ENCODE assay signal across 8 cellular contexts in genomic region chr6:17393335-17394191, GRCh38. TPM values are rescaled to one million over a fixed set of nuclear protein-coding genes. Genes with fewer than 3 reads are reported as not detected.
A peak's percentile ranks its signal among the peaks of the same experiment; 100 is the strongest.
DNase-seq lines count a peak whose midpoint lies in the region; ATAC-seq and TF ChIP-seq lines count a peak whose summit lies in the region.

A gene with protein sequence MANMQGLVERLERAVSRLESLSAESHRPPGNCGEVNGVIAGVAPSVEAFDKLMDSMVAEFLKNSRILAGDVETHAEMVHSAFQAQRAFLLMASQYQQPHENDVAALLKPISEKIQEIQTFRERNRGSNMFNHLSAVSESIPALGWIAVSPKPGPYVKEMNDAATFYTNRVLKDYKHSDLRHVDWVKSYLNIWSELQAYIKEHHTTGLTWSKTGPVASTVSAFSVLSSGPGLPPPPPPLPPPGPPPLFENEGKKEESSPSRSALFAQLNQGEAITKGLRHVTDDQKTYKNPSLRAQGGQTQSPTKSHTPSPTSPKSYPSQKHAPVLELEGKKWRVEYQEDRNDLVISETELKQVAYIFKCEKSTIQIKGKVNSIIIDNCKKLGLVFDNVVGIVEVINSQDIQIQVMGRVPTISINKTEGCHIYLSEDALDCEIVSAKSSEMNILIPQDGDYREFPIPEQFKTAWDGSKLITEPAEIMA (plus strand): TSS chr6:17393595. CDS start chr6:17421556, 27,961 bp downstream.

- H3K36me3 ChIP-seq in BLaER1 treated with 17β-estradiol and CSF1 and Interleukin-3, amounts not matched to agents 10 nM and 100 nM, result peaks cover 0 to 16% (median 9%) of the 10 kb centered on the region in 11 experiments; a peak in 7 of 22 replicates
- no peaks in the 10 kb centered on the region for H3K36me3 ChIP-seq in testis (ENCODE audit: low read depth, missing control alignments)

- peaks cover 0 to 20% (median 13%) of the 10 kb centered on the region in 10 experiments; a peak in 17 of 20 replicates for H3K4me1 ChIP-seq in BLaER1 treated with 17β-estradiol and CSF1 and Interleukin-3, amounts not matched to agents 10 nM and 100 nM
- no peaks in the 10 kb centered on the region for H3K4me1 ChIP-seq in testis

- intact Hi-C loops in testis (cut with DNase I; ENCODE audit: low total_unique reads), result no loop called here

- peak; percentile 28 for DNase-seq in HT-29 (ENCODE audit: low spot score)
- peak; percentile 18 to 40 for DNase-seq in SW 1271 (lab: John Stamatoyannopoulos, UW)
- peak; percentile 65 for DNase-seq in epithelial cell of esophagus (ENCODE audit: low read depth)
- peak; percentile 16 to 67 for DNase-seq in lung microvascular endothelial cell (ENCODE audit: low read depth in 2 of 2)
- peak; percentile 47 for DNase-seq in testis

- no peaks in the 10 kb centered on the region for H4K20me1 ChIP-seq in BLaER1 treated with 17β-estradiol and CSF1 and Interleukin-3, amounts not matched to agents 10 nM and 100 nM

- H3K4me3 ChIP-seq in BLaER1 treated with 17β-estradiol and CSF1 and Interleukin-3, amounts not matched to agents 10 nM and 100 nM, result peak within 1 kb of the TSS; percentile 66 to 86 (median 80)
- H3K4me3 ChIP-seq in epithelial cell of esophagus (ENCODE audit: low read length) (peak within 1 kb of the TSS; percentile 65), testis (peak within 1 kb of the TSS; percentile 58 to 70)

- peak within 1 kb of the TSS; percentile 72 to 92 (median 83) for H3K9ac ChIP-seq in BLaER1 treated with 17β-estradiol and CSF1 and Interleukin-3, amounts not matched to agents 10 nM and 100 nM

- peaks cover 0 to 14% (median 0%) of the 10 kb centered on the region in 11 experiments; a peak in 7 of 22 replicates for H3K27me3 ChIP-seq in BLaER1 treated with 17β-estradiol and CSF1 and Interleukin-3, amounts not matched to agents 10 nM and 100 nM
- H3K27me3 ChIP-seq in testis, result no peaks in the 10 kb centered on the region

- H3K9me3 ChIP-seq in BLaER1 treated with 17β-estradiol and CSF1 and Interleukin-3, amounts not matched to agents 10 nM and 100 nM (replicated peaks in 1 of 11), result peaks cover 0 to 21% (median 9%) of the 10 kb centered on the region in 11 experiments; a peak in 13 of 22 replicates
- no peaks in the 10 kb centered on the region for H3K9me3 ChIP-seq in testis

- ATAC-seq in HG02840 (IDR thresholded peaks at IDR 0.05; ENCODE audit: low FRiP score, unreplicated experiment) (no peak), HG03097 (IDR thresholded peaks at IDR 0.05; ENCODE audit: low FRiP score, unreplicated experiment) (no peak)

- TF ChIP-seq POLR2A in testis (IDR thresholded peaks at IDR 0.05), result no peak

- H3K4me2 ChIP-seq in BLaER1 treated with 17β-estradiol and CSF1 and Interleukin-3, amounts not matched to agents 10 nM and 100 nM, result peak within 1 kb of the TSS; percentile 79 to 97 (median 89)

- no peak for TF ChIP-seq CTCF in epithelial cell of esophagus (IDR thresholded peaks at IDR 0.05; ENCODE audit: insufficient read depth, low read depth, low read length, missing control alignments)
- TF ChIP-seq CTCF in testis (IDR thresholded peaks at IDR 0.05), result no peak

- WGBS in testis, 2 donors, result 1% methylated on average over 28 to 57 of the region's 81 CpGs

- H3K27ac ChIP-seq in BLaER1 treated with 17β-estradiol and CSF1 and Interleukin-3, amounts not matched to agents 10 nM and 100 nM, result peak within 1 kb of the TSS in 10 of 11 experiments; percentile 9 to 86 (median 82); a peak in 20 of 22 replicates
- peak within 1 kb of the TSS in 1 of 2 donors; percentile 71 for H3K27ac ChIP-seq in testis

RNA-seq across cellular contexts. Expression of the gene that starts here (rescaled TPM):
- 0.61 and 0.81 TPM in 2 replicates for total RNA-seq in HT-29 (2014; rRNA removed; shearing (Covaris generic))
- total RNA-seq in lung microvascular endothelial cell (0.40 and 0.87 TPM in 2 replicates), testis (1 to 10 TPM; 1.6 to 2.9 TPM)
- 5.2 TPM for polyA plus RNA-seq in testis (ENCODE audit: insufficient read depth, low read depth, low replicate concordance)

Comparison
In these comparisons a context has a peak if more than half of its experiments do, and no peak if none do; other contexts are left out.
1. Peak in DNase-seq in HT-29; RNA of the gene not detected or under 1 TPM.
2. Peak in DNase-seq in lung microvascular endothelial cell; RNA of the gene not detected or under 1 TPM.